In the genomic region with DNA sequence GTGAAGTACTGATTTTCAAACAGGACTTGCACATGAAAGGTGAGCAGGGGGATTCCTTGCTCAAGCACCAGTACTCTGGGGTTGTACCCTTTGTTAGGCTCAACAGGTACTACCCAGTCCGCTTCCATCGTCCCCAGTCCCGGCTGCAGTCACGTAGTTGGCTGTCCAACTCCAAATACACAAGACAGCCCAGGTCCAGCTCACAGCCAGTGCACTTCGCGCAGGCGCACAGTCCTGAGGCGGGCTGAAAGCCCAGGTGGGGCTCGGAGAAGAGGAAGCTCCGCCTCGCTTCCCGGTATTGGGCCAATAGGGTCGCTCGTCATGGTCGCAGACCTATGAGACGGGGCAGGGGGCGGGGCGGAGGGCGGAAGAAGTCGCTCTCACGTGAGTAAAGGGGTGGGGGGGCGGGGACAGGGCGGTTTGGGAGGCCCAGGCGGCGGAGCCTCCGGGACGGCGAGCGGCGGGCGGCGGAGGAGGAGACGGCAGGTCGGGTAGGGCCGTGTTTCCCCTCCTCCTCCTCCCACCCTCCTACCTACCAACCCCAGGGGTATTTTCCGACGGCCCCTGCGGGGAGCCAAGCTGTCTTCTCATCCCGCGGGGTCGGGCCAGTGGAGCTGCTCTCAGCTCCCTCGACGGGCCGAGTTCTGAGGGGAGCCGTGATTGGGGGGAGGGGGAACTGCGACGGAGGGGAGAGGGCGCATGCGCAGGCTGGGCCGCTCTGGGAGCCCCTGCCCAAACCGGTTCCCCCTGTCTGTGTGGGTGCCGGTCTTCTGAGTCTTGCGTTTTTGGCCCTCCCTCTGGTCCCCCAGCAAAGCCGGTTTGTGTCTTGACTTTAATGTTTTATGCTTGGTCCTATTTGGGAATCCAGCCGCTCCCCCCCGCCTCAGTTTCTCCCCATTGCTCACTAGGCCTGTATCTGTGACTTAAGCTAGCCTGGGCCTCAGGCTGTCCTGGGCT, we compare ENCODE assay signal across 8 cellular contexts. TPM values are rescaled to one million over a fixed set of nuclear protein-coding genes. Genes with fewer than 3 reads are reported as not detected.
DNase-seq lines count a peak whose midpoint lies in the region; ATAC-seq, FAIRE-seq and TF ChIP-seq lines count a peak whose summit lies in the region.

A gene (plus strand): TSS at position 418 of the 957 bp plus-strand sequence. CDS start 16,040 bp downstream, outside the sequence.

- peaks cover 0 to 10% of the 10 kb centered on the region in 2 experiments; a peak in 3 of 5 replicates for H3K36me3 ChIP-seq in HepG2 (replicated peaks in 1 of 2; ENCODE audit: control insufficient read depth in 1 of 2, insufficient read depth in 2 of 2, low read length in 2 of 2)

- TF ChIP-seq RAD21 in HepG2 (CRISPR knock-in tag; IDR thresholded peaks at IDR 0.05): peak; percentile 42

- intact Hi-C loops in HepG2 (cut with micrococcal nuclease; ENCODE audit: unreplicated experiment): loop anchor here (10.0 kb wide), 1 partner anchor 54 kb away; no protein-coding TSS in a partner anchor

- no TSS peak for BruUV-seq in HepG2 (replicated peaks; lab: Mats Ljungman, UMichigan)

- CTCF ChIA-PET in HepG2 (lab: Yijun Ruan, JAX; ENCODE audit: low intra/inter-chr PET ratio, low total read pairs): no interaction called here

- H3K79me2 ChIP-seq in HepG2 (ENCODE audit: insufficient read depth, low read length): peaks cover 47% of the 10 kb centered on the region

- peak; percentile 81 to 82 for TF ChIP-seq POLR2A in HepG2 (IDR thresholded peaks at IDR 0.05; ENCODE audit: insufficient read depth in 1 of 2, low read depth in 2 of 2, low read length in 2 of 2)

- TF ChIP-seq CTCF in HepG2 (CRISPR knock-in tag; IDR thresholded peaks at IDR 0.05): no peak

- 3% methylated on average over 7 of the region's 56 CpGs for WGBS in HepG2 (ENCODE audit: low lambda C conversion rate)

- peak within 1 kb of the TSS; percentile 78 to 97 (median 90) for H3K4me3 ChIP-seq in HepG2 (replicated peaks in 1 of 3; ENCODE audit: insufficient read depth in 1 of 3, low read depth in 2 of 3, low read length in 3 of 3)

- ATAC-seq in GM19372 (IDR thresholded peaks at IDR 0.05; ENCODE audit: low read depth, unreplicated experiment) (peak; percentile 98), HG03558 (IDR thresholded peaks at IDR 0.05; ENCODE audit: extremely low read depth, unreplicated experiment) (peak; percentile 95), HepG2 (peak; percentile 96)

- H3K9ac ChIP-seq in HepG2 (ENCODE audit: insufficient read depth, low read depth, low read length): peak within 1 kb of the TSS; percentile 81

- peak within 1 kb of the TSS; percentile 77 for H3K27ac ChIP-seq in HepG2 (ENCODE audit: extremely low read length, insufficient read depth, low read length)

- peak; percentile 42 for FAIRE-seq in HepG2 (lab: Jason Lieb, UNC)

- peaks cover 0 to 3% of the 10 kb centered on the region in 2 experiments; a peak in 1 of 5 replicates for H3K27me3 ChIP-seq in HepG2 (ENCODE audit: control insufficient read depth in 1 of 2, insufficient read depth in 2 of 2, low read length in 2 of 2)

- peaks cover 65% of the 10 kb centered on the region for H3K4me1 ChIP-seq in HepG2 (ENCODE audit: insufficient read depth, low read length)

- POLR2A ChIA-PET in HepG2 (lab: Yijun Ruan, JAX): interaction anchor here (0.6 to 5.2 kb wide), 26 partner anchors 9 to 676 kb away, joined by 3 to 107 read pairs (median 4); a partner anchor contains a TSS

- peak within 1 kb of the TSS; percentile 84 for H3K4me2 ChIP-seq in HepG2 (ENCODE audit: low read depth, low read length)

- no peaks in the 10 kb centered on the region for H3K9me3 ChIP-seq in HepG2 (ENCODE audit: low read length)

- no peak within 1 kb of the TSS for H2AFZ ChIP-seq in HepG2 (ENCODE audit: low read length)

- in situ Hi-C loops in HepG2 (cut with HindIII; ENCODE audit: extremely low pct_ligation_motif_present, low pct_unique_long_range_greater_than_20kb): no loop called here

- TF ChIP-seq EP300 in HepG2 (IDR thresholded peaks at IDR 0.05; ENCODE audit: low read depth in 2 of 2, low read length in 2 of 2) (no peak), HepG2 (CRISPR knock-in tag; IDR thresholded peaks at IDR 0.05; ENCODE audit: borderline replicate concordance) (no peak)

- DNase-seq in C1 segment of cervical spinal cord (lab: John Stamatoyannopoulos, UW): peak; percentile 80 to 98 (median 96)
- peak; percentile 91 for DNase-seq in NCI-H748 treated with DMSO at 0.1 percent for 48 hours (lab: John Stamatoyannopoulos, UW)
- DNase-seq in activated CD4-positive, alpha-beta T cell treated with anti-CD3 and anti-CD28 coated beads, Interleukin-2, amount 50 U/mL, for 4 hours: peak; percentile 98 to 99
- peak; percentile 99 for DNase-seq in dermis blood vessel endothelial cell
- DNase-seq in HepG2 (ENCODE audit: low spot score): peak; percentile 97
- peak; percentile 99 for DNase-seq in stimulated activated CD4-positive, alpha-beta T cell treated with anti-CD3 and anti-CD28 coated beads, Interleukin-4, amount 100 ng/mL, for 1 hour

- no peaks in the 10 kb centered on the region for H4K20me1 ChIP-seq in HepG2 (ENCODE audit: insufficient read depth, low read length)

TF ChIP-seq in HepG2, 621 proteins besides CTCF, POLR2A, EP300 and RAD21 (continues in another document):
- TF ChIP-seq, protein P1, sequence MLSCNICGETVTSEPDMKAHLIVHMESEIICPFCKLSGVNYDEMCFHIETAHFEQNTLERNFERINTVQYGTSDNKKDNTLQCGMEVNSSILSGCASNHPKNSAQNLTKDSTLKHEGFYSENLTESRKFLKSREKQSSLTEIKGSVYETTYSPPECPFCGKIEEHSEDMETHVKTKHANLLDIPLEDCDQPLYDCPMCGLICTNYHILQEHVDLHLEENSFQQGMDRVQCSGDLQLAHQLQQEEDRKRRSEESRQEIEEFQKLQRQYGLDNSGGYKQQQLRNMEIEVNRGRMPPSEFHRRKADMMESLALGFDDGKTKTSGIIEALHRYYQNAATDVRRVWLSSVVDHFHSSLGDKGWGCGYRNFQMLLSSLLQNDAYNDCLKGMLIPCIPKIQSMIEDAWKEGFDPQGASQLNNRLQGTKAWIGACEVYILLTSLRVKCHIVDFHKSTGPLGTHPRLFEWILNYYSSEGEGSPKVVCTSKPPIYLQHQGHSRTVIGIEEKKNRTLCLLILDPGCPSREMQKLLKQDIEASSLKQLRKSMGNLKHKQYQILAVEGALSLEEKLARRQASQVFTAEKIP (CRISPR knock-in tag; IDR thresholded peaks at IDR 0.05; ENCODE audit: borderline replicate concordance): no peak
- TF ChIP-seq MXI1 (IDR thresholded peaks at IDR 0.05; ENCODE audit: borderline replicate concordance, low read depth, low read length) (peak; percentile 52; the same call in 1 of the 3 replicates), MYC (CRISPR knock-in tag; IDR thresholded peaks at IDR 0.05; ENCODE audit: borderline replicate concordance) (peak; percentile 59), TARDBP (CRISPR knock-in tag; IDR thresholded peaks at IDR 0.05) (peak; percentile 53; the same call in 1 of the 2 replicates), HHEX (CRISPR knock-in tag; IDR thresholded peaks at IDR 0.05) (no peak), ZFP36 (IDR thresholded peaks at IDR 0.05; ENCODE audit: borderline replicate concordance, low read depth, low read length, partially characterized antibody) (no peak), SPEN (CRISPR knock-in tag; IDR thresholded peaks at IDR 0.05; ENCODE audit: low read depth) (peak; percentile 26; the same call in 1 of the 2 replicates)
- TF ChIP-seq, protein P2, sequence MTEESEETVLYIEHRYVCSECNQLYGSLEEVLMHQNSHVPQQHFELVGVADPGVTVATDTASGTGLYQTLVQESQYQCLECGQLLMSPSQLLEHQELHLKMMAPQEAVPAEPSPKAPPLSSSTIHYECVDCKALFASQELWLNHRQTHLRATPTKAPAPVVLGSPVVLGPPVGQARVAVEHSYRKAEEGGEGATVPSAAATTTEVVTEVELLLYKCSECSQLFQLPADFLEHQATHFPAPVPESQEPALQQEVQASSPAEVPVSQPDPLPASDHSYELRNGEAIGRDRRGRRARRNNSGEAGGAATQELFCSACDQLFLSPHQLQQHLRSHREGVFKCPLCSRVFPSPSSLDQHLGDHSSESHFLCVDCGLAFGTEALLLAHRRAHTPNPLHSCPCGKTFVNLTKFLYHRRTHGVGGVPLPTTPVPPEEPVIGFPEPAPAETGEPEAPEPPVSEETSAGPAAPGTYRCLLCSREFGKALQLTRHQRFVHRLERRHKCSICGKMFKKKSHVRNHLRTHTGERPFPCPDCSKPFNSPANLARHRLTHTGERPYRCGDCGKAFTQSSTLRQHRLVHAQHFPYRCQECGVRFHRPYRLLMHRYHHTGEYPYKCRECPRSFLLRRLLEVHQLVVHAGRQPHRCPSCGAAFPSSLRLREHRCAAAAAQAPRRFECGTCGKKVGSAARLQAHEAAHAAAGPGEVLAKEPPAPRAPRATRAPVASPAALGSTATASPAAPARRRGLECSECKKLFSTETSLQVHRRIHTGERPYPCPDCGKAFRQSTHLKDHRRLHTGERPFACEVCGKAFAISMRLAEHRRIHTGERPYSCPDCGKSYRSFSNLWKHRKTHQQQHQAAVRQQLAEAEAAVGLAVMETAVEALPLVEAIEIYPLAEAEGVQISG (CRISPR knock-in tag; IDR thresholded peaks at IDR 0.05): peak; percentile 45; the same call in 1 of the 2 replicates

RNA-seq across cellular contexts. Expression of the gene that starts here (rescaled TPM):
- total RNA-seq in dermis blood vessel endothelial cell: 55.8 and 62.4 TPM in 2 replicates
- 19.1 and 26.4 TPM in 2 replicates for total RNA-seq in HepG2 (2016; rRNA removed; fragmentation: Illumina TruSeq; extraction: Trizol)
- 13.4 and 16.4 TPM in 2 replicates for total RNA-seq in HepG2 (2016; cell fraction: cytosol; rRNA removed; fragmentation: Illumina TruSeq; extraction: Trizol; ENCODE audit: low read depth)
- total RNA-seq in HepG2 (2016; cell fraction: insoluble cytoplasmic fraction; rRNA removed; fragmentation: Illumina TruSeq; extraction: Trizol): 18.5 and 25.1 TPM in 2 replicates
- 19.5 and 22.5 TPM in 2 replicates for total RNA-seq in HepG2 (2016; cell fraction: membrane; rRNA removed; fragmentation: Illumina TruSeq; extraction: Trizol)
- 33.3 and 38.0 TPM in 2 replicates for total RNA-seq in HepG2 (2016; cell fraction: nucleus; rRNA removed; fragmentation: Illumina TruSeq; extraction: Trizol)
- polyA plus RNA-seq in HepG2 (2011; rRNA removed): 16.8 and 19.3 TPM in 2 replicates
- 8.0 and 11.1 TPM in 2 replicates for polyA plus RNA-seq in HepG2 (2011; cell fraction: cytosol; rRNA removed)
- 15.5 and 22.2 TPM in 2 replicates for polyA plus RNA-seq in HepG2 (2011; cell fraction: nucleus; rRNA removed)
- polyA plus RNA-seq in HepG2 (2012): 16.9 and 17.8 TPM in 2 replicates
- polyA plus RNA-seq in HepG2 (2016; cell fraction: cytosol; fragmentation: Illumina TruSeq; extraction: Trizol; ENCODE audit: low read depth): 1.2 TPM in 2 replicates
- 20.9 and 23.3 TPM in 2 replicates for polyA plus RNA-seq in HepG2 (2016; cell fraction: insoluble cytoplasmic fraction; fragmentation: Illumina TruSeq; extraction: Trizol; ENCODE audit: low read depth)
- 2.6 and 3.4 TPM in 2 replicates for polyA plus RNA-seq in HepG2 (2016; cell fraction: membrane; fragmentation: Illumina TruSeq; extraction: Trizol; ENCODE audit: low read depth)
- 24.6 and 27.5 TPM in 2 replicates for polyA plus RNA-seq in HepG2 (2016; cell fraction: nucleus; fragmentation: Illumina TruSeq; extraction: Trizol; ENCODE audit: insufficient read depth, low read depth)
- polyA minus RNA-seq in HepG2 (2011; rRNA and poly(A)+ RNA removed; ENCODE audit: low replicate concordance): 39.8 and 70.5 TPM in 2 replicates
- 18.6 and 22.6 TPM in 2 replicates for polyA minus RNA-seq in HepG2 (2011; cell fraction: cytosol; rRNA and poly(A)+ RNA removed)
- 105 and 133 TPM in 2 replicates for polyA minus RNA-seq in HepG2 (2011; cell fraction: nucleus; rRNA and poly(A)+ RNA removed)

Comparison
In these comparisons a context has a peak if more than half of its experiments do, and no peak if none do; other contexts are left out.
1. Peak in every context shown above with its lines: DNase-seq, ATAC-seq, H3K4me3 ChIP-seq and H3K27ac ChIP-seq.